Comparison of ENCODE assay signal across 10 cellular contexts in the genomic region with DNA sequence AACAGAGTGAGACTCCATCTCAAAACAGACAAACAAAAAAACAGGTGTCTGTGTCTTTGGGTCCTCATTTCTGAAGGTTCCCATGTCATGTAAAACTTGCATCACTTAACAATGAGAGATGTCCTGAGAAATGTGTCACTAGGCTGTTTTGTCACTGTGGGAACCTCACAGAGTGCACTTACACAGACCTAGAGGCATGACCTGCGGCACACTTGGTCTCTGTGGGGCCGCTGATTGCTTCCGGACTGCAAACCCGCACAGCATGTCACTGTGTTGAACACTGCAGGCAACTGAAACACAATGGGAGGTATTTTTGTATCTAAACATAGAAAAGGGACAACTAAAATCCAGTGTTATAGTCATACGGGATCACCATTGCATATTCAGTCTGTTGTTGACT. TPM values are rescaled to one million over a fixed set of nuclear protein-coding genes. Genes with fewer than 3 reads are reported as not detected.
DNase-seq lines count a peak whose midpoint lies in the region; ATAC-seq and TF ChIP-seq lines count a peak whose summit lies in the region.
"Had no signal": no experiment of that assay in that cellular context is flagged by ENCODE, and none has a peak within 500 bp of the region (broad histone marks: within the 10 kb centered on the region; RNA-seq: fewer than 3 reads in every experiment).

No MANE protein-coding gene starts in this region.

- H3K79me1 ChIP-seq in neuronal stem cell (ENCODE audit: low read depth, low read length): no peaks in the 10 kb centered on the region

- no peak for TF ChIP-seq POLR2A in sigmoid colon (IDR thresholded peaks at IDR 0.05)

- CTCF ChIA-PET in SK-N-SH (lab: Yijun Ruan, JAX): no interaction called here

- no peak for TF ChIP-seq RAD21 in SK-N-SH (IDR thresholded peaks at IDR 0.05; ENCODE audit: low read length)

- H3K4me3 ChIP-seq in SK-N-SH (ENCODE audit: low read depth in 2 of 2, low read length in 1 of 2) (no peak overlapping the region; a peak in 1 of 4 replicates), RWPE2 (ENCODE audit: severe bottlenecking) (no peak overlapping the region), neuronal stem cell (ENCODE audit: low read length in 2 of 2) (no peak overlapping the region), sigmoid colon (peak overlapping the region in 1 of 4 donors; percentile 30)

- H3K27me3 ChIP-seq in SK-N-SH (ENCODE audit: insufficient read depth) (no peaks in the 10 kb centered on the region), RWPE2 (ENCODE audit: insufficient read depth, poor library complexity, severe bottlenecking) (no peaks in the 10 kb centered on the region), neuronal stem cell (ENCODE audit: control insufficient read depth in 3 of 3, insufficient read depth in 3 of 3, low read depth in 1 of 3, low read length in 3 of 3) (no peaks in the 10 kb centered on the region), sigmoid colon (peaks cover 11 to 56% (median 20%) of the 10 kb centered on the region in 3 donors)

- H3K36me3 ChIP-seq in SK-N-SH (replicated peaks in 1 of 2; ENCODE audit: control insufficient read depth in 1 of 2, insufficient read depth in 2 of 2, low read length in 1 of 2): no peaks in the 10 kb centered on the region
- H3K36me3 ChIP-seq in RWPE2 (ENCODE audit: low read depth): no peaks in the 10 kb centered on the region
- peaks cover 0 to 4% of the 10 kb centered on the region in 2 donors for H3K36me3 ChIP-seq in neuronal stem cell (replicated peaks in 1 of 2; ENCODE audit: control insufficient read depth in 2 of 2, insufficient read depth in 2 of 2, low read length in 2 of 2)
- no peaks in the 10 kb centered on the region for H3K36me3 ChIP-seq in sigmoid colon
- H3K36me3 ChIP-seq: heart right ventricle had no signal

- H2BK5ac ChIP-seq in neuronal stem cell (ENCODE audit: low read length): no peak overlapping the region

- no peak overlapping the region for H2AK5ac ChIP-seq in neuronal stem cell (ENCODE audit: low read depth, low read length)

- ATAC-seq in SK-N-SH treated with all-trans-retinoic acid at 6 μM for 48 hours (no peak; the same call in 2 of the 3 replicates), RWPE2 (ENCODE audit: low read depth) (no peak)

- peaks cover 14% of the 10 kb centered on the region for H3F3A ChIP-seq in SK-N-SH (replicated peaks; ENCODE audit: insufficient read depth)

- no peaks in the 10 kb centered on the region for H3K36me3 Mint-ChIP-seq in HFFc6 (ENCODE audit: low read depth)

- H3K4ac ChIP-seq in neuronal stem cell (ENCODE audit: low read length): no peak overlapping the region

- no peaks in the 10 kb centered on the region for H3K9me3 Mint-ChIP-seq in HFFc6

- peaks cover 8% of the 10 kb centered on the region for H3K27me3 Mint-ChIP-seq in HFFc6 (ENCODE audit: insufficient read depth)

- H3K18ac ChIP-seq in neuronal stem cell (ENCODE audit: low read length): no peak overlapping the region

- peak overlapping the region; percentile 91; the same call in 1 of the 2 replicates for H2AFZ ChIP-seq in SK-N-SH (ENCODE audit: low read depth)
- peak overlapping the region; percentile 79 for H2AFZ ChIP-seq in neuronal stem cell (ENCODE audit: low read length)

- no peaks in the 10 kb centered on the region for H3K79me2 ChIP-seq in SK-N-SH (ENCODE audit: insufficient read depth)

- H2BK120ac ChIP-seq in neuronal stem cell (ENCODE audit: low read depth, low read length): no peak overlapping the region

- H2BK12ac ChIP-seq in neuronal stem cell (ENCODE audit: low read length): no peak overlapping the region

- peaks cover 5 to 12% of the 10 kb centered on the region in 2 experiments; a peak in 3 of 4 replicates for H3K4me1 ChIP-seq in SK-N-SH (ENCODE audit: control insufficient read depth in 1 of 2, insufficient read depth in 2 of 2, low read depth in 1 of 2, low read length in 1 of 2)
- H3K4me1 ChIP-seq in RWPE2 (ENCODE audit: insufficient read depth, poor library complexity, severe bottlenecking): peaks cover 11% of the 10 kb centered on the region
- peaks cover 3 to 14% of the 10 kb centered on the region in 2 donors for H3K4me1 ChIP-seq in neuronal stem cell (ENCODE audit: control insufficient read depth in 2 of 2, insufficient read depth in 1 of 2, low read depth in 1 of 2, low read length in 2 of 2)
- H3K4me1 ChIP-seq in sigmoid colon: peaks cover 0 to 14% (median 10%) of the 10 kb centered on the region in 4 donors

- peak overlapping the region; percentile 93 for H3K4me3 Mint-ChIP-seq in HFFc6

- POLR2A ChIA-PET in SK-N-SH (lab: Yijun Ruan, JAX): no interaction called here

- H3K9ac ChIP-seq in SK-N-SH (no peak overlapping the region), neuronal stem cell (ENCODE audit: low read depth, low read length, poor library complexity) (no peak overlapping the region)

- no peak overlapping the region for H4K91ac ChIP-seq in neuronal stem cell (ENCODE audit: low read depth, low read length, poor library complexity)

- peak overlapping the region; percentile 94; the same call in 1 of the 2 replicates for H3K27ac Mint-ChIP-seq in HFFc6

- no peak overlapping the region for H3K27ac ChIP-seq in SK-N-SH (ENCODE audit: low read depth in 2 of 2, low read length in 1 of 2)
- peak overlapping the region; percentile 59 for H3K27ac ChIP-seq in RWPE2 (ENCODE audit: poor library complexity, severe bottlenecking)
- no peak overlapping the region for H3K27ac ChIP-seq in neuronal stem cell (replicated peaks; ENCODE audit: low read length)
- H3K27ac ChIP-seq in sigmoid colon: no peak overlapping the region
- H3K27ac ChIP-seq: heart right ventricle had no signal

- TF ChIP-seq CTCF in SK-N-SH (IDR thresholded peaks at IDR 0.05) (no peak), HFFc6 (IDR thresholded peaks at IDR 0.05) (no peak), RWPE2 (IDR thresholded peaks at IDR 0.05; ENCODE audit: poor library complexity, severe bottlenecking) (no peak), sigmoid colon (IDR thresholded peaks at IDR 0.05) (no peak)

- no peaks in the 10 kb centered on the region for H3K9me2 ChIP-seq in SK-N-SH

- WGBS in SK-N-SH (ENCODE audit: low lambda C conversion rate): 95% methylated on average over 5 of the region's 5 CpGs
- no CpG with 5 or more reads among the region's 5 CpGs for WGBS in neuronal stem cell (ENCODE audit: extremely low coverage in 2 of 2, insufficient read length in 2 of 2, insufficient replicate concordance in 1 of 2), 2 donors
- WGBS in sigmoid colon, 2 donors: 69 to 78% methylated on average over 5 of the region's 5 CpGs

- peaks cover 28% of the 10 kb centered on the region for H3K4me1 Mint-ChIP-seq in HFFc6 (ENCODE audit: low read depth)

- H2BK15ac ChIP-seq in neuronal stem cell (ENCODE audit: low read length): no peak overlapping the region

- peak overlapping the region; percentile 83 for H3K4me2 ChIP-seq in SK-N-SH
- H3K4me2 ChIP-seq in neuronal stem cell (ENCODE audit: insufficient read depth, low read length, poor library complexity, severe bottlenecking): no peak overlapping the region

- intact Hi-C loops in sigmoid colon (cut with DNase I): loop anchor here (5.0 kb wide), 1 partner anchor 295 kb away; no protein-coding TSS in a partner anchor

- H3K14ac ChIP-seq in neuronal stem cell (ENCODE audit: low read length): no peak overlapping the region

- H4K20me1 ChIP-seq in SK-N-SH (ENCODE audit: insufficient read depth): no peaks in the 10 kb centered on the region

- no peaks in the 10 kb centered on the region for H3K9me3 ChIP-seq in SK-N-SH
- H3K9me3 ChIP-seq in RWPE2 (ENCODE audit: severe bottlenecking): no peaks in the 10 kb centered on the region
- H3K9me3 ChIP-seq in neuronal stem cell (replicated peaks in 1 of 2; ENCODE audit: control insufficient read depth in 2 of 2, insufficient read depth in 1 of 2, low read depth in 1 of 2, low read length in 2 of 2): no peaks in the 10 kb centered on the region
- no peaks in the 10 kb centered on the region for H3K9me3 ChIP-seq in sigmoid colon
- H3K9me3 ChIP-seq: heart right ventricle had no signal

- DNase-seq in SK-N-SH (no peak), HFFc6 (no peak), RWPE2 (ENCODE audit: low spot score) (no peak), neuronal stem cell (ENCODE audit: low spot score) (no peak), sigmoid colon (no peak), NCI-H524 (lab: John Stamatoyannopoulos, UW) (no peak)
- DNase-seq in activated effector memory CD4-positive, alpha-beta T cell treated with Interleukin-2 at 50 U/mL for 16 hours: no peak
- DNase-seq: NK-92 treated with Interleukin-12 subunit alpha and Interleukin-12 subunit beta, amount 100 ng/mL, for 24 hours had no signal

- H3K23ac ChIP-seq in neuronal stem cell (ENCODE audit: low read depth, low read length, poor library complexity): no peak overlapping the region

- no peak overlapping the region for H4K8ac ChIP-seq in neuronal stem cell (ENCODE audit: low read depth, low read length)

- TF ChIP-seq EP300 in SK-N-SH (IDR thresholded peaks at IDR 0.05; ENCODE audit: borderline replicate concordance in 1 of 2, low read depth in 1 of 2, low read length in 1 of 2) (no peak), sigmoid colon (IDR thresholded peaks at IDR 0.05) (no peak)

TF ChIP-seq in SK-N-SH, 30 proteins besides CTCF, POLR2A, EP300 and RAD21 (continues in another document):
- TF ChIP-seq TCF12 (IDR thresholded peaks at IDR 0.05) (no peak), YY1 (IDR thresholded peaks at IDR 0.05; ENCODE audit: low read depth) (no peak), EZH2phosphoT487 (IDR thresholded peaks at IDR 0.05; ENCODE audit: borderline replicate concordance, low read depth) (no peak)

TF ChIP-seq in SK-N-SH treated with all-trans-retinoic acid at 6 μM for 48 hours, 23 proteins besides CTCF, POLR2A, EP300 and RAD21 (continues in another document):
- TF ChIP-seq TCF4 (CRISPR knock-in tag; IDR thresholded peaks at IDR 0.05; ENCODE audit: borderline replicate concordance): no peak
- TF ChIP-seq ZNF70 (CRISPR knock-in tag; IDR thresholded peaks at IDR 0.05): no peak
- TF ChIP-seq CSDC2 (CRISPR knock-in tag; IDR thresholded peaks at IDR 0.05): no peak
- no peak for TF ChIP-seq ZNF565 (CRISPR knock-in tag; conservative IDR thresholded peaks at IDR 0.05; ENCODE audit: low read depth)
- TF ChIP-seq ARNTL (CRISPR knock-in tag; IDR thresholded peaks at IDR 0.05; ENCODE audit: borderline replicate concordance, low read depth): no peak

RNA-seq across cellular contexts. Expression of a gene that starts 42.3 kb away (rescaled TPM):
- polyA plus RNA-seq in SK-N-SH (2012; rRNA removed): 19.5 and 29.5 TPM in 2 replicates
- 28.2 and 28.3 TPM in 2 replicates for polyA plus RNA-seq in SK-N-SH (2012; cell fraction: cytosol; rRNA removed)
- 13.8 and 24.6 TPM in 2 replicates for polyA plus RNA-seq in SK-N-SH (2012; cell fraction: nucleus; rRNA removed)
- 10 to 100 TPM; 25.8 to 37.8 (median 30.1) TPM for total RNA-seq in HFFc6 (2021; fragmentation: NEBNext Ultra II Directional; extraction: Animal tissue kit (Norgen Biotek cat#: 25700))
- 11.5 TPM for polyA plus RNA-seq in neuronal stem cell (2013, experiment 1 of 2)
- polyA plus RNA-seq in neuronal stem cell (2013, experiment 2 of 2): 12.1 TPM
- total RNA-seq in sigmoid colon: 10 to 100 TPM; 20.8 to 24.7 (median 22.9) TPM
- polyA plus RNA-seq in sigmoid colon: 10 to 100 TPM in 1 of 3 donors, 1 to 10 TPM in 2; 4.6 to 18.8 (median 6.0) TPM
